Comparison of ENCODE assay signal across 8 cellular contexts in the genomic region with DNA sequence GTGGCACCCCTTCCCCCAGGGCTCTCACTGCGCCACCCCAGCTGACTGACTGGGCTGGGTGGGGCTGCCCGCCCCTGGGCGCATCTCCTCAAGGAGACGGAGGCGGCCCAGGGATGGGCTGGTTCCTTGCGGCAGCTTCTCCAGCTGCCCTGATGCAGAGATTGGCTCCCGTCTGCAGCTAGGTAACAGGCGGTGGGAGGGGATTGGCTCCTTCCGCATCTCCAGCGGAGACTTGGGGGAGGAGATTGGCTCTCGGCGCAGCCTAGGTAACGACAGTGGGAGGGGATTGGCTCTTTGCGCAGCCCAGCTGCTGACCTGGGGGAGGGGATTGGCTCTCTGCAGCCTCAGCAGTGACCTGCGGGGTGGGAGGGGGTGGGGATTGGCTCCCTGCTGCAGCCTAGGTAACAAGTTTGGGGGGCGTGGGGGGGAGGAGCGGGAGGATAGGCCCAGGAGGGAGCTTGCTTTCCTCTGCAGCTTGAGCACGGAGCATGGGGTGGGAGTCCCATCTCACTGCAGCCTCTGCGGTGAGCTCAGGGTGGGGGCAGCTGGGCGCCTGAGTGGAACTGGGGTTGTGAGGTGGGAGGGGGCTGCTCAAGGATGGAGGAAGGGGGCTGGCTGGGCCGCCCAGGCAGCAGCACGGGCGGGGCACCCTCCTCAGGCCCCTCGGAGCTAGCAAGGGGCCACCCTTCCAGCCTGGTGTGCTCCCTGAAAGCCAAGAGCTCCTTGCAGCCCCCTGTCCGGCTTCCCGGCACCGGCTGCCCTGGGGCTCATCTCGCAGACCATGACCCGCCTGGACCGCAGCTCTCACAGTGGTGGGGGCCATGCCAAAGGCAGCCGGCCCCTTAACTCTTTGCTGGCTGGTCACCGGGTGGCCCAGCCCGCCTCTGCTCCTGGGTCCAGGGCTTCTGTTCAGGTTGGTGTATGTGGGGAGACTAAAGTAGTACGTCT. TPM values are rescaled to one million over a fixed set of nuclear protein-coding genes. Genes with fewer than 3 reads are reported as not detected.
DNase-seq lines count a peak whose midpoint lies in the region; ATAC-seq and TF ChIP-seq lines count a peak whose summit lies in the region.

No MANE protein-coding gene starts in this region.

- H2AFZ ChIP-seq in KMS-11 (ENCODE audit: low read depth): no peak overlapping the region

- H3K27me3 ChIP-seq in KMS-11 (ENCODE audit: insufficient read depth, low read depth) (no peaks in the 10 kb centered on the region), gastroesophageal sphincter (no peaks in the 10 kb centered on the region)
- H3K27me3 ChIP-seq in effector memory CD4-positive, alpha-beta T cell (replicated peaks; ENCODE audit: control insufficient read depth, insufficient read depth, low read length, poor library complexity, severe bottlenecking): no peaks in the 10 kb centered on the region

- H3K4me3 ChIP-seq in KMS-11 (IDR thresholded peaks at IDR 0.05; ENCODE audit: insufficient read depth, low read depth, low read length) (no peak overlapping the region), gastroesophageal sphincter (peak overlapping the region; percentile 10 to 77)
- H3K4me3 ChIP-seq in effector memory CD4-positive, alpha-beta T cell (ENCODE audit: insufficient read depth, low read depth, low read length, poor library complexity, severe bottlenecking): no peak overlapping the region

- peaks cover 84% of the 10 kb centered on the region for H3K36me3 Mint-ChIP-seq in activated CD4-positive, alpha-beta memory T cell treated with anti-CD3 and anti-CD28 coated beads, Interleukin-2, amount 10 ng/mL, durations not matched to agents 7 days and 5 days (ENCODE audit: low read depth)

- TF ChIP-seq EP300 in gastroesophageal sphincter (IDR thresholded peaks at IDR 0.05): no peak

- no peaks in the 10 kb centered on the region for H3K9me3 Mint-ChIP-seq in activated CD4-positive, alpha-beta memory T cell treated with anti-CD3 and anti-CD28 coated beads, Interleukin-2, amount 10 ng/mL, durations not matched to agents 7 days and 5 days

- DNase-seq in AG08396 (ENCODE audit: low spot score): peak; percentile 51
- DNase-seq in activated CD4-positive, alpha-beta memory T cell treated with anti-CD3 and anti-CD28 coated beads, Interleukin-2, amount 10 ng/mL, durations not matched to agents 7 days and 5 days: no peak
- DNase-seq in nucleus accumbens (lab: John Stamatoyannopoulos, UW): peak in 52 of 56 donors; percentile 15 to 94 (median 74)
- no peak for DNase-seq in effector memory CD4-positive, alpha-beta T cell

- H3K27ac ChIP-seq in KMS-11 (peak overlapping the region; percentile 94), gastroesophageal sphincter (peak overlapping the region; percentile 81 to 99 (median 96))
- no peak overlapping the region for H3K27ac ChIP-seq in effector memory CD4-positive, alpha-beta T cell (ENCODE audit: insufficient read depth, low read length, poor library complexity, severe bottlenecking)

- TF ChIP-seq CTCF in KMS-11 (conservative IDR thresholded peaks at IDR 0.05; ENCODE audit: low read depth, low read length) (no peak), gastroesophageal sphincter (IDR thresholded peaks at IDR 0.05) (no peak)

- no peaks in the 10 kb centered on the region for H3K27me3 Mint-ChIP-seq in activated CD4-positive, alpha-beta memory T cell treated with anti-CD3 and anti-CD28 coated beads, Interleukin-2, amount 10 ng/mL, durations not matched to agents 7 days and 5 days

- no peak for TF ChIP-seq POLR2A in gastroesophageal sphincter (IDR thresholded peaks at IDR 0.05)

- H3K9me3 ChIP-seq in gastroesophageal sphincter: no peaks in the 10 kb centered on the region
- H3K9me3 ChIP-seq in effector memory CD4-positive, alpha-beta T cell (ENCODE audit: control insufficient read depth, low read length): no peaks in the 10 kb centered on the region

- peaks cover 61% of the 10 kb centered on the region for H3K4me1 Mint-ChIP-seq in activated CD4-positive, alpha-beta memory T cell treated with anti-CD3 and anti-CD28 coated beads, Interleukin-2, amount 10 ng/mL, durations not matched to agents 7 days and 5 days

- CTCF ChIA-PET in activated CD4-positive, alpha-beta memory T cell treated with anti-CD3 and anti-CD28 coated beads, Interleukin-2, amount 10 ng/mL, durations not matched to agents 7 days and 5 days (lab: Charles Lee): interaction anchor here (1.6 to 2.0 kb wide), 4 partner anchors 18 to 28 kb away, joined by 5 to 10 read pairs (median 6); no protein-coding TSS in a partner anchor

- H3K36me3 ChIP-seq in KMS-11 (ENCODE audit: insufficient read depth) (peaks cover 11% of the 10 kb centered on the region; the same call in 1 of the 2 replicates), gastroesophageal sphincter (peaks cover 0 to 60% of the 10 kb centered on the region in 2 donors)
- peaks cover 67% of the 10 kb centered on the region for H3K36me3 ChIP-seq in effector memory CD4-positive, alpha-beta T cell (ENCODE audit: control insufficient read depth, insufficient read depth, low read length)

- peak overlapping the region; percentile 80 for H3K27ac Mint-ChIP-seq in activated CD4-positive, alpha-beta memory T cell treated with anti-CD3 and anti-CD28 coated beads, Interleukin-2, amount 10 ng/mL, durations not matched to agents 7 days and 5 days

- WGBS in gastroesophageal sphincter (ENCODE audit: low coverage in 1 of 2), 2 donors: 17% methylated on average over 6 of the region's 34 CpGs; no CpG with 5 or more reads in 1 of the 2 donors

- peak overlapping the region; percentile 89 for H3K4me2 ChIP-seq in KMS-11

- H3K4me1 ChIP-seq in KMS-11 (ENCODE audit: low read depth, poor library complexity, severe bottlenecking) (peaks cover 94% of the 10 kb centered on the region), gastroesophageal sphincter (peaks cover 16 to 84% (median 58%) of the 10 kb centered on the region in 3 donors)
- H3K4me1 ChIP-seq in effector memory CD4-positive, alpha-beta T cell (ENCODE audit: control insufficient read depth, insufficient read depth, low read length, poor library complexity, severe bottlenecking): peaks cover 13% of the 10 kb centered on the region

- H3K79me2 ChIP-seq in KMS-11 (ENCODE audit: insufficient read depth, low read depth): peaks cover 90% of the 10 kb centered on the region

- H3K9ac ChIP-seq in KMS-11: no peak overlapping the region

- no peak overlapping the region for H3K4me3 Mint-ChIP-seq in activated CD4-positive, alpha-beta memory T cell treated with anti-CD3 and anti-CD28 coated beads, Interleukin-2, amount 10 ng/mL, durations not matched to agents 7 days and 5 days

- POLR2A ChIA-PET in activated CD4-positive, alpha-beta memory T cell treated with anti-CD3 and anti-CD28 coated beads, Interleukin-2, amount 10 ng/mL, durations not matched to agents 7 days and 5 days (lab: Charles Lee): interaction anchor here (2.2 kb wide), 1 partner anchor 8 kb away, joined by 16 read pairs; a partner anchor contains a TSS

- H4K20me1 ChIP-seq in KMS-11 (ENCODE audit: insufficient read depth): no peaks in the 10 kb centered on the region

- ATAC-seq in gastroesophageal sphincter (peak; percentile 67), GM19035 (IDR thresholded peaks at IDR 0.05; ENCODE audit: unreplicated experiment) (no peak), HG03175 (IDR thresholded peaks at IDR 0.05; ENCODE audit: unreplicated experiment) (no peak)

RNA-seq across cellular contexts. Expression of a gene that starts 6.4 kb away (rescaled TPM):
- total RNA-seq in activated CD4-positive, alpha-beta memory T cell treated with anti-CD3 and anti-CD28 coated beads, Interleukin-2, amount 10 ng/mL, durations not matched to agents 7 days and 5 days: 10 to 100 TPM; 69.4 to 70.2 TPM
- total RNA-seq in gastroesophageal sphincter: 100 to 1,000 TPM; 166 to 289 (median 182) TPM

RNA-seq across cellular contexts. Expression of a gene that starts 16.9 kb away (rescaled TPM):
- 10 to 100 TPM in 1 of 2 experiments, 1 to 10 TPM in 1; 7.4 to 11.5 TPM for total RNA-seq in activated CD4-positive, alpha-beta memory T cell treated with anti-CD3 and anti-CD28 coated beads, Interleukin-2, amount 10 ng/mL, durations not matched to agents 7 days and 5 days
- 10 to 100 TPM; 40.6 to 75.5 (median 49.4) TPM for total RNA-seq in gastroesophageal sphincter

RNA-seq across cellular contexts. Expression of a gene that starts 46.8 kb away (rescaled TPM):
- total RNA-seq in activated CD4-positive, alpha-beta memory T cell treated with anti-CD3 and anti-CD28 coated beads, Interleukin-2, amount 10 ng/mL, durations not matched to agents 7 days and 5 days: 10 to 100 TPM; 48.3 to 50.8 TPM
- total RNA-seq in gastroesophageal sphincter: 10 to 100 TPM; 46.0 to 59.3 (median 55.0) TPM

RNA-seq across cellular contexts. Expression of a gene that starts 53.1 kb away (rescaled TPM):
- 10 to 100 TPM; 22.6 to 22.8 TPM for total RNA-seq in activated CD4-positive, alpha-beta memory T cell treated with anti-CD3 and anti-CD28 coated beads, Interleukin-2, amount 10 ng/mL, durations not matched to agents 7 days and 5 days
- 10 to 100 TPM; 12.4 to 20.5 (median 16.8) TPM for total RNA-seq in gastroesophageal sphincter

Comparison
In these comparisons a context has a peak if more than half of its experiments do, and no peak if none do; other contexts are left out.
1. DNase-seq: peak in AG08396 (single experiment) and nucleus accumbens (52 of 56); none in activated CD4-positive, alpha-beta memory T cell treated with anti-CD3 and anti-CD28 coated beads, Interleukin-2, amount 10 ng/mL, durations not matched to agents 7 days and 5 days (single experiment) and effector memory CD4-positive, alpha-beta T cell (0 of 3).
2. H3K4me3 ChIP-seq: peak in gastroesophageal sphincter (2 of 2); none in KMS-11 (single experiment) and effector memory CD4-positive, alpha-beta T cell (single experiment).